1 cellular context compared by ENCODE assay signal in genomic region chr1:8727809-8728213, GRCh38.
TF ChIP-seq lines count a peak whose summit lies in the region.

No MANE protein-coding gene starts in this region.

TF ChIP-seq in GM12878, 131 proteins besides CTCF, POLR2A, EP300 and RAD21 (continued from another document):
- 0 out of 2 replicates have a peak, but pooled peaks have one; percentile 21 for TF ChIP-seq DPF2 (IDR thresholded peaks at IDR 0.05)
- TF ChIP-seq ZZZ3 (IDR thresholded peaks at IDR 0.05; ENCODE audit: control insufficient read depth, insufficient read length, low read depth): no peak
- TF ChIP-seq HDAC6 (IDR thresholded peaks at IDR 0.05; ENCODE audit: unreplicated experiment): no peak
- TF ChIP-seq MTA2 (IDR thresholded peaks at IDR 0.05; ENCODE audit: low read depth): peak; percentile 81
- peak in 1 of 2 experiments; percentile 17; a peak in 2 of 4 replicates for TF ChIP-seq IKZF2 (IDR thresholded peaks at IDR 0.05)
TF ChIP-seq in GM12878: peak in this region for 12.
